Comparison of ENCODE assay signal across 8 cellular contexts in genomic region chr21:36141513-36141925, GRCh38.
A peak's percentile ranks its signal among the peaks of the same experiment; 100 is the strongest.
DNase-seq lines count a peak whose midpoint lies in the region; ATAC-seq lines count a peak whose summit lies in the region.

No MANE protein-coding gene starts in this region.

- no peak overlapping the region for H3K4me3 Mint-ChIP-seq in central memory CD8-positive, alpha-beta T cell

- ATAC-seq in GM19025 (IDR thresholded peaks at IDR 0.05; ENCODE audit: low read depth, unreplicated experiment) (peak; percentile 61), HG03439 (IDR thresholded peaks at IDR 0.05; ENCODE audit: unreplicated experiment) (peak; percentile 95)
- ATAC-seq in central memory CD8-positive, alpha-beta T cell (replicated peaks; ENCODE audit: extremely low read depth, poor library complexity, severe bottlenecking), result peak; percentile 92

- H3K4me1 Mint-ChIP-seq in central memory CD8-positive, alpha-beta T cell, result peaks cover 13% of the 10 kb centered on the region

- H3K9me3 Mint-ChIP-seq in central memory CD8-positive, alpha-beta T cell, result no peaks in the 10 kb centered on the region

- H3K36me3 Mint-ChIP-seq in central memory CD8-positive, alpha-beta T cell (ENCODE audit: insufficient read depth), result peaks cover 4% of the 10 kb centered on the region

- peak; percentile 49 for DNase-seq in AG08396 (ENCODE audit: low spot score)
- DNase-seq in NCI-H510A treated with DMSO at 0.1 percent for 48 hours (lab: John Stamatoyannopoulos, UW), result peak; percentile 99
- DNase-seq in activated CD4-positive, CD25-positive, alpha-beta regulatory T cell treated with anti-CD3 and anti-CD28 coated beads, Interleukin-2, amount 50 U/mL, for 72 hours, result peak; percentile 74
- DNase-seq in central memory CD8-positive, alpha-beta T cell (ENCODE audit: low spot score in 2 of 2), result peak; percentile 71 to 76
- peak; percentile 84 for DNase-seq in kidney glomerular epithelial cell (lab: John Stamatoyannopoulos, UW)
- DNase-seq in stimulated activated CD4-positive, alpha-beta T cell treated with anti-CD3 and anti-CD28 coated beads, Interleukin-4, amount 100 ng/mL, for 24 hours, result peak; percentile 92

- no peaks in the 10 kb centered on the region for H3K27me3 Mint-ChIP-seq in central memory CD8-positive, alpha-beta T cell

- H3K27ac Mint-ChIP-seq in central memory CD8-positive, alpha-beta T cell (ENCODE audit: low read depth), result no peak overlapping the region

Comparison
In these comparisons a context has a peak if more than half of its experiments do, and no peak if none do; other contexts are left out.
1. Peak in every context shown above with its lines: DNase-seq and ATAC-seq.
2. DNase-seq: peak in every context shown above with its lines; median percentile 99 in NCI-H510A treated with DMSO at 0.1 percent for 48 hours; 92 in stimulated activated CD4-positive, alpha-beta T cell treated with anti-CD3 and anti-CD28 coated beads, Interleukin-4, amount 100 ng/mL, for 24 hours; 84 in kidney glomerular epithelial cell; 74 in activated CD4-positive, CD25-positive, alpha-beta regulatory T cell treated with anti-CD3 and anti-CD28 coated beads, Interleukin-2, amount 50 U/mL, for 72 hours; 74 in central memory CD8-positive, alpha-beta T cell; 49 in AG08396.